Comparison of ENCODE assay signal across 16 cellular contexts in the genomic region with DNA sequence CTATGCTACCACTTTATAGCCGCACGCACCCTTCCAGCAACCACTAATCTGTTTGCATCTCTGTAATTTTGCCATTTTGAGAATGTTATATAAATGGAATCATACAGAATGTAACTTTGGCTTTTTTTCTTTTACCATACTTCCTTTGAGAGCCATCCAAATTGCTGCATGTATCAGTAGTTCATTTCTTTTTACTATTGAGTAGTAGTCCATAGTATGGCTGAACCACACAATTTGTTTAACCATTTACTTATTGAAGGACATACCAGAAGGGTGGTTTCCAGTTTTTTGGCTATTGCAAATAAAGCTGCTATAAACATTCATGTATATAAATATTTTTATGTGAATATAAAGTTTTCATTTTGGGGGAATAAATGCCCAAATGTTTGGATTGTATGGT. TPM values are rescaled to one million over a fixed set of nuclear protein-coding genes. Genes with fewer than 3 reads are reported as not detected.
DNase-seq lines count a peak whose midpoint lies in the region; ATAC-seq and TF ChIP-seq lines count a peak whose summit lies in the region.
"Had no signal": no experiment of that assay in that cellular context is flagged by ENCODE, and none has a peak within 500 bp of the region (broad histone marks: within the 10 kb centered on the region; RNA-seq: fewer than 3 reads in every experiment).

No MANE protein-coding gene starts in this region.

- no peak overlapping the region for H3K4me3 ChIP-seq in thoracic aorta
- H3K4me3 ChIP-seq in smooth muscle cell, result no peak overlapping the region
- H3K4me3 ChIP-seq: GM23338, PC-9 had no signal

- H3K36me3 ChIP-seq in thoracic aorta (no peaks in the 10 kb centered on the region), smooth muscle cell (ENCODE audit: low read depth) (no peaks in the 10 kb centered on the region)

- H3K4me2 ChIP-seq in smooth muscle cell, result no peak overlapping the region
- H3K4me2 ChIP-seq: GM23338, PC-9 had no signal

- TF ChIP-seq CTCF in activated B cell treated with CpG ODN at 0.5 μM for 24 hours (IDR thresholded peaks at IDR 0.05), result no peak
- TF ChIP-seq CTCF in thoracic aorta (IDR thresholded peaks at IDR 0.05), result no peak
- TF ChIP-seq CTCF in smooth muscle cell (IDR thresholded peaks at IDR 0.05; ENCODE audit: borderline replicate concordance, insufficient read depth, poor library complexity, severe bottlenecking), result no peak

- CTCF ChIA-PET in activated B cell treated with CpG ODN at 0.5 μM for 24 hours (lab: Charles Lee), result interaction anchor here (0.6 kb wide), 1 partner anchor 136 kb away, joined by 4 read pairs; no protein-coding TSS in a partner anchor

- peaks cover 75% of the 10 kb centered on the region for H3K4me1 Mint-ChIP-seq in activated T-cell treated with anti-CD3 and anti-CD28 coated beads, Interleukin-2, amount 50 U/mL, for 72 hours (ENCODE audit: low read depth)
- peaks cover 63% of the 10 kb centered on the region for H3K4me1 Mint-ChIP-seq in activated T-cell treated with anti-CD3 and anti-CD28 coated beads, Interleukin-2, amount 50 U/mL, for 4 hours (ENCODE audit: low read depth)
- peaks cover 56% of the 10 kb centered on the region for H3K4me1 Mint-ChIP-seq in activated B cell treated with CpG ODN at 0.5 μM for 24 hours
- peaks cover 48% of the 10 kb centered on the region for H3K4me1 Mint-ChIP-seq in stimulated activated memory B cell treated with anti-CD40 and anti-IgM and Interleukin-4, amounts not matched to agents 10 μg/mL and 1 μg/mL and 100 μg/mL, for 72 hours

- no peaks in the 10 kb centered on the region for H3F3A ChIP-seq in smooth muscle cell (ENCODE audit: low read depth)

- peak overlapping the region; percentile 34 for H3K27ac Mint-ChIP-seq in activated T-cell treated with anti-CD3 and anti-CD28 coated beads, Interleukin-2, amount 50 U/mL, for 72 hours
- H3K27ac Mint-ChIP-seq in activated B cell treated with CpG ODN at 0.5 μM for 24 hours, result peak overlapping the region; percentile 6
- no peak overlapping the region for H3K27ac Mint-ChIP-seq in stimulated activated memory B cell treated with anti-CD40 and anti-IgM and Interleukin-4, amounts not matched to agents 10 μg/mL and 1 μg/mL and 100 μg/mL, for 72 hours
- H3K27ac Mint-ChIP-seq: GM23338 had no signal

- H3K27ac ChIP-seq in thoracic aorta, result peak overlapping the region; percentile 18 to 62
- no peak overlapping the region for H3K27ac ChIP-seq in smooth muscle cell (ENCODE audit: low read depth)
- H3K27ac ChIP-seq: HL-60, PC-9 had no signal

- H3K4me1 ChIP-seq in thoracic aorta (ENCODE audit: control insufficient read depth in 1 of 2, low read depth in 2 of 2), result peaks cover 60 to 81% of the 10 kb centered on the region in 2 donors
- no peaks in the 10 kb centered on the region for H3K4me1 ChIP-seq in smooth muscle cell (ENCODE audit: low read depth)

- peaks cover 88% of the 10 kb centered on the region for H4K20me1 ChIP-seq in smooth muscle cell (ENCODE audit: low read depth)

- POLR2A ChIA-PET in activated B cell treated with CpG ODN at 0.5 μM for 24 hours (lab: Charles Lee), result interaction anchor here (1.0 kb wide), 1 partner anchor 33 kb away, joined by 4 read pairs; no protein-coding TSS in a partner anchor

- DNase-seq in activated T-cell treated with anti-CD3 and anti-CD28 coated beads, Interleukin-2, amount 50 U/mL, for 72 hours, result no peak
- DNase-seq in activated T-cell treated with anti-CD3 and anti-CD28 coated beads, Interleukin-2, amount 50 U/mL, for 4 hours, result no peak
- DNase-seq in activated B cell treated with CpG ODN at 0.5 μM for 24 hours, result no peak
- DNase-seq in thoracic aorta (ENCODE audit: low spot score), result no peak
- DNase-seq in smooth muscle cell (lab: John Stamatoyannopoulos, UW; ENCODE audit: unreplicated experiment), result no peak
- DNase-seq: C1 segment of cervical spinal cord, DMS79, KBM-7, NCI-H1092, NCI-H774, PC-9 had no signal

- peaks cover 1 to 5% of the 10 kb centered on the region in 2 donors for H3K36me3 Mint-ChIP-seq in activated T-cell treated with anti-CD3 and anti-CD28 coated beads, Interleukin-2, amount 50 U/mL, for 72 hours (ENCODE audit: insufficient read depth in 2 of 2)
- peaks cover 16% of the 10 kb centered on the region for H3K36me3 Mint-ChIP-seq in activated T-cell treated with anti-CD3 and anti-CD28 coated beads, Interleukin-2, amount 50 U/mL, for 4 hours (ENCODE audit: insufficient read depth)
- H3K36me3 Mint-ChIP-seq in activated B cell treated with CpG ODN at 0.5 μM for 24 hours (ENCODE audit: low read depth), result peaks cover 9% of the 10 kb centered on the region
- H3K36me3 Mint-ChIP-seq in stimulated activated memory B cell treated with anti-CD40 and anti-IgM and Interleukin-4, amounts not matched to agents 10 μg/mL and 1 μg/mL and 100 μg/mL, for 72 hours, result peaks cover 7% of the 10 kb centered on the region

- H3K79me2 ChIP-seq in smooth muscle cell (ENCODE audit: low read depth), result peaks cover 85% of the 10 kb centered on the region

- H2AFZ ChIP-seq in smooth muscle cell (ENCODE audit: low read depth), result no peak overlapping the region
- H2AFZ ChIP-seq: GM23338, PC-9 had no signal

- no peak overlapping the region for H3K9ac ChIP-seq in smooth muscle cell (ENCODE audit: low read depth)

- H3K27me3 Mint-ChIP-seq in activated T-cell treated with anti-CD3 and anti-CD28 coated beads, Interleukin-2, amount 50 U/mL, for 72 hours (ENCODE audit: low read depth), result no peaks in the 10 kb centered on the region
- no peaks in the 10 kb centered on the region for H3K27me3 Mint-ChIP-seq in activated T-cell treated with anti-CD3 and anti-CD28 coated beads, Interleukin-2, amount 50 U/mL, for 4 hours (ENCODE audit: low read depth)
- H3K27me3 Mint-ChIP-seq in activated B cell treated with CpG ODN at 0.5 μM for 24 hours, result no peaks in the 10 kb centered on the region
- H3K27me3 Mint-ChIP-seq in stimulated activated memory B cell treated with anti-CD40 and anti-IgM and Interleukin-4, amounts not matched to agents 10 μg/mL and 1 μg/mL and 100 μg/mL, for 72 hours, result no peaks in the 10 kb centered on the region

- ATAC-seq in activated T-cell treated with anti-CD3 and anti-CD28 coated beads, Interleukin-2, amount 50 U/mL, for 72 hours (replicated peaks in 1 of 2), result no peak
- no peak for ATAC-seq in activated T-cell treated with anti-CD3 and anti-CD28 coated beads, Interleukin-2, amount 50 U/mL, for 4 hours
- peak; percentile 45 for ATAC-seq in GM21381 (IDR thresholded peaks at IDR 0.05; ENCODE audit: unreplicated experiment)
- no peak for ATAC-seq in activated B cell treated with CpG ODN at 0.5 μM for 24 hours (ENCODE audit: low read depth)
- no peak for ATAC-seq in thoracic aorta (ENCODE audit: insufficient number of reproducible peaks, low FRiP score, low read depth)
- no peak for ATAC-seq in GM21447 (IDR thresholded peaks at IDR 0.05; ENCODE audit: unreplicated experiment)
- ATAC-seq in stimulated activated memory B cell treated with anti-CD40 and anti-IgM and Interleukin-4, amounts not matched to agents 10 μg/mL and 1 μg/mL and 100 μg/mL, for 72 hours, result no peak
- ATAC-seq: GM23338 had no signal

- WGBS in smooth muscle cell (ENCODE audit: low lambda C conversion rate), result 95% methylated on average over 2 of the region's 2 CpGs

- H3K27me3 ChIP-seq in thoracic aorta (replicated peaks; ENCODE audit: insufficient read depth), result no peaks in the 10 kb centered on the region
- H3K27me3 ChIP-seq in smooth muscle cell (ENCODE audit: low read depth), result no peaks in the 10 kb centered on the region

- H3K9me3 Mint-ChIP-seq in activated T-cell treated with anti-CD3 and anti-CD28 coated beads, Interleukin-2, amount 50 U/mL, for 72 hours, result no peaks in the 10 kb centered on the region
- H3K9me3 Mint-ChIP-seq in activated T-cell treated with anti-CD3 and anti-CD28 coated beads, Interleukin-2, amount 50 U/mL, for 4 hours, result no peaks in the 10 kb centered on the region
- H3K9me3 Mint-ChIP-seq in activated B cell treated with CpG ODN at 0.5 μM for 24 hours, result no peaks in the 10 kb centered on the region
- H3K9me3 Mint-ChIP-seq in stimulated activated memory B cell treated with anti-CD40 and anti-IgM and Interleukin-4, amounts not matched to agents 10 μg/mL and 1 μg/mL and 100 μg/mL, for 72 hours, result no peaks in the 10 kb centered on the region
- H3K9me3 Mint-ChIP-seq: GM23338 had no signal

- H3K9me3 ChIP-seq in thoracic aorta, result no peaks in the 10 kb centered on the region
- no peaks in the 10 kb centered on the region for H3K9me3 ChIP-seq in smooth muscle cell (replicated peaks; ENCODE audit: low read depth)

- intact Hi-C loops in activated B cell treated with CpG ODN at 0.5 μM for 24 hours (cut with micrococcal nuclease), result no loop called here

- peak overlapping the region in 1 of 2 donors; percentile 3 for H3K4me3 Mint-ChIP-seq in activated T-cell treated with anti-CD3 and anti-CD28 coated beads, Interleukin-2, amount 50 U/mL, for 72 hours
- no peak overlapping the region for H3K4me3 Mint-ChIP-seq in activated T-cell treated with anti-CD3 and anti-CD28 coated beads, Interleukin-2, amount 50 U/mL, for 4 hours
- H3K4me3 Mint-ChIP-seq in activated B cell treated with CpG ODN at 0.5 μM for 24 hours, result no peak overlapping the region
- no peak overlapping the region for H3K4me3 Mint-ChIP-seq in stimulated activated memory B cell treated with anti-CD40 and anti-IgM and Interleukin-4, amounts not matched to agents 10 μg/mL and 1 μg/mL and 100 μg/mL, for 72 hours
- H3K4me3 Mint-ChIP-seq: GM23338 had no signal

RNA-seq across cellular contexts. Expression of gene TENT4B, which starts 8.8 kb away (rescaled TPM):
- 10 to 100 TPM; 27.5 to 29.0 TPM for total RNA-seq in activated T-cell treated with anti-CD3 and anti-CD28 coated beads, Interleukin-2, amount 50 U/mL, for 72 hours
- 10 to 100 TPM; 26.0 to 28.7 (median 27.8) TPM for total RNA-seq in activated T-cell treated with anti-CD3 and anti-CD28 coated beads, Interleukin-2, amount 50 U/mL, for 4 hours
- 13.0 and 13.2 TPM in 2 replicates for total RNA-seq in activated B cell treated with CpG ODN at 0.5 μM for 24 hours
- 10 to 100 TPM; 15.0 to 15.9 TPM for total RNA-seq in thoracic aorta
- total RNA-seq in smooth muscle cell, result 8.8 and 10.3 TPM in 2 replicates
- polyA plus RNA-seq in smooth muscle cell, result 2.6 and 4.4 TPM in 2 replicates
